9 cellular contexts compared by ENCODE assay signal in genomic region chr2:72144412-72144745, GRCh38. TPM values are rescaled to one million over a fixed set of nuclear protein-coding genes. Genes with fewer than 3 reads are reported as not detected.
A peak's percentile ranks its signal among the peaks of the same experiment; 100 is the strongest.
DNase-seq lines count a peak whose midpoint lies in the region; ATAC-seq and TF ChIP-seq lines count a peak whose summit lies in the region.
"Had no signal": no experiment of that assay in that cellular context is flagged by ENCODE, and none has a peak within 500 bp of the region (broad histone marks: within the 10 kb centered on the region; RNA-seq: fewer than 3 reads in every experiment).

No MANE protein-coding gene starts in this region.

- H2AFZ ChIP-seq in hepatocyte = peak overlapping the region; percentile 60

- TF ChIP-seq POLR2A in prostate gland (IDR thresholded peaks at IDR 0.05) (no peak), GM18505 (IDR thresholded peaks at IDR 0.05; ENCODE audit: borderline replicate concordance, extremely low read depth, insufficient read depth, insufficient read length) (no peak)

- CTCF ChIA-PET in Caco-2 (lab: Charles Lee) = no interaction called here
- CTCF ChIA-PET in T-cell (lab: Charles Lee) = no interaction called here

- H3K27ac Mint-ChIP-seq in Caco-2 (ENCODE audit: unreplicated experiment) (no peak overlapping the region), T-cell (no peak overlapping the region)

- H3K4me1 Mint-ChIP-seq in Caco-2 (ENCODE audit: low read depth, unreplicated experiment) (peaks cover 8% of the 10 kb centered on the region), T-cell (peaks cover 29 to 41% (median 37%) of the 10 kb centered on the region in 3 donors)

- no TSS peak for BruUV-seq in Caco-2 (replicated peaks; lab: Mats Ljungman, UMichigan)

- peaks cover 6% of the 10 kb centered on the region for H3K9me3 ChIP-seq in Caco-2
- no peaks in the 10 kb centered on the region for H3K9me3 ChIP-seq in hepatocyte (ENCODE audit: low read depth)
- H3K9me3 ChIP-seq in prostate gland = no peaks in the 10 kb centered on the region

- H3K27ac ChIP-seq in hepatocyte (peak overlapping the region; percentile 83), prostate gland (no peak overlapping the region)
- H3K27ac ChIP-seq: HL-60 had no signal

- H4K20me1 ChIP-seq in hepatocyte (ENCODE audit: insufficient read depth, poor library complexity, severe bottlenecking) = no peaks in the 10 kb centered on the region

- H3K4me1 ChIP-seq in Caco-2 (peaks cover 30% of the 10 kb centered on the region), hepatocyte (ENCODE audit: insufficient read depth) (peaks cover 45% of the 10 kb centered on the region), prostate gland (replicated peaks) (peaks cover 27% of the 10 kb centered on the region)

- WGBS in hepatocyte (ENCODE audit: low lambda C conversion rate, missing lambda C conversion rate) = 4% methylated on average over 25 of the region's 27 CpGs
- 6% methylated on average over 17 of the region's 27 CpGs for WGBS in prostate gland

- H3K4me3 Mint-ChIP-seq in Caco-2 (ENCODE audit: unreplicated experiment) = peak overlapping the region; percentile 92
- H3K4me3 Mint-ChIP-seq in T-cell = peak overlapping the region; percentile 34 to 80 (median 39)

- H3K36me3 Mint-ChIP-seq in Caco-2 (ENCODE audit: insufficient read depth, unreplicated experiment) = no peaks in the 10 kb centered on the region
- no peaks in the 10 kb centered on the region for H3K36me3 Mint-ChIP-seq in T-cell

- H3K4me2 ChIP-seq in hepatocyte = peak overlapping the region; percentile 96

- H3K36me3 ChIP-seq in Caco-2 (ENCODE audit: control insufficient read depth, insufficient read depth, low read length) = no peaks in the 10 kb centered on the region
- H3K36me3 ChIP-seq in hepatocyte (replicated peaks; ENCODE audit: insufficient read depth, low read depth) = no peaks in the 10 kb centered on the region
- no peaks in the 10 kb centered on the region for H3K36me3 ChIP-seq in prostate gland

- H3K4me3 ChIP-seq in Caco-2 (ENCODE audit: low read depth, low read length) = peak overlapping the region; percentile 57
- peak overlapping the region; percentile 70 for H3K4me3 ChIP-seq in hepatocyte
- peak overlapping the region; percentile 17 to 31 for H3K4me3 ChIP-seq in prostate gland

- TF ChIP-seq CTCF in Caco-2 (IDR thresholded peaks at IDR 0.05; ENCODE audit: insufficient read depth in 1 of 2, low read depth in 1 of 2, low read length in 1 of 2, severe bottlenecking in 1 of 2, unreplicated experiment in 1 of 2) (no peak), hepatocyte (IDR thresholded peaks at IDR 0.05; ENCODE audit: poor library complexity) (no peak), prostate gland (IDR thresholded peaks at IDR 0.05) (no peak)

- no peaks in the 10 kb centered on the region for H3K79me2 ChIP-seq in hepatocyte

- H3K27me3 ChIP-seq in Caco-2 (replicated peaks; ENCODE audit: control insufficient read depth, insufficient read depth, low read length) (peaks cover 14% of the 10 kb centered on the region), hepatocyte (peaks cover 62% of the 10 kb centered on the region), prostate gland (replicated peaks; ENCODE audit: insufficient read depth) (peaks cover 27% of the 10 kb centered on the region)

- no peak for ATAC-seq in T-cell (replicated peaks in 1 of 4)
- ATAC-seq in GM18505 (IDR thresholded peaks at IDR 0.05; ENCODE audit: unreplicated experiment) = no peak

- intact Hi-C loops in Caco-2 (cut with micrococcal nuclease; ENCODE audit: unreplicated experiment) (no loop called here), prostate gland (cut with DNase I) (loop anchor here (5.0 kb wide), 1 partner anchor 342 kb away; no protein-coding TSS in a partner anchor)

- H3K9me3 Mint-ChIP-seq in Caco-2 (ENCODE audit: unreplicated experiment) (no peaks in the 10 kb centered on the region), T-cell (no peaks in the 10 kb centered on the region)

- POLR2A ChIA-PET in Caco-2 (lab: Charles Lee) (no interaction called here), T-cell (lab: Charles Lee) (no interaction called here)

- peak in 1 of 2 experiments; percentile 30 for DNase-seq in Caco-2
- no peak for DNase-seq in T-cell
- no peak for DNase-seq in hepatocyte (ENCODE audit: low spot score)
- no peak for DNase-seq in prostate gland (ENCODE audit: low spot score)
- no peak for DNase-seq in activated CD4-positive, alpha-beta T cell treated with anti-CD3 and anti-CD28 coated beads, Interleukin-2, amount 50 U/mL, for 48 hours
- no peak for DNase-seq in kidney glomerular epithelial cell (lab: John Stamatoyannopoulos, UW)
- DNase-seq in cerebellar cortex (ENCODE audit: low spot score) = no peak

- no peaks in the 10 kb centered on the region for H3K9me2 ChIP-seq in hepatocyte (replicated peaks; ENCODE audit: insufficient read depth)

- H3K27me3 Mint-ChIP-seq in Caco-2 (ENCODE audit: insufficient read depth, unreplicated experiment) (peaks cover 21% of the 10 kb centered on the region), T-cell (peaks cover 44 to 61% of the 10 kb centered on the region in 2 donors)

RNA-seq across cellular contexts. Expression of gene CYP26B1, which starts 3.3 kb away (rescaled TPM):
- total RNA-seq in Caco-2 (2022) = 1.7 and 2.8 TPM in 2 replicates
- under 1 TPM in 1 of 5 donors, not detected in 4; 0.06 TPM for total RNA-seq in T-cell
- total RNA-seq in hepatocyte = 5.2 and 6.5 TPM in 2 replicates
- 2.3 and 3.9 TPM in 2 replicates for polyA plus RNA-seq in hepatocyte
- 10 to 100 TPM in 1 of 2 donors, under 1 TPM in 1; 0.91 to 68.2 TPM for total RNA-seq in prostate gland
